Comparison of ENCODE assay signal across 10 cellular contexts in genomic region chr20:33914871-33915270, GRCh38.
DNase-seq lines count a peak whose midpoint lies in the region; ATAC-seq and TF ChIP-seq lines count a peak whose summit lies in the region.
"Had no signal": no experiment of that assay in that cellular context is flagged by ENCODE, and none has a peak within 500 bp of the region (broad histone marks: within the 10 kb centered on the region; RNA-seq: fewer than 3 reads in every experiment).

No MANE protein-coding gene starts in this region.

- POLR2A ChIA-PET in naive thymus-derived CD8-positive, alpha-beta T cell (lab: Charles Lee): interaction anchor here (1.1 to 2.0 kb wide), 3 partner anchors 122 to 198 kb away, joined by 3 to 6 read pairs (median 6); partner anchors contain the start of gene ZNF341

- no peak overlapping the region for H3K27ac Mint-ChIP-seq in activated T-cell treated with anti-CD3 and anti-CD28 coated beads, Interleukin-2, amount 50 U/mL, for 72 hours
- peak overlapping the region in 1 of 10 donors; percentile 8 for H3K27ac Mint-ChIP-seq in naive thymus-derived CD8-positive, alpha-beta T cell
- no peak overlapping the region for H3K27ac Mint-ChIP-seq in stimulated activated naive B cell treated with anti-CD40 and anti-IgM and Interleukin-4, amounts not matched to agents 10 μg/mL and 1 μg/mL and 100 μg/mL, for 72 hours
- H3K27ac Mint-ChIP-seq: natural killer cell had no signal

- H3K27me3 Mint-ChIP-seq in activated T-cell treated with anti-CD3 and anti-CD28 coated beads, Interleukin-2, amount 50 U/mL, for 72 hours (ENCODE audit: low read depth): no peaks in the 10 kb centered on the region
- H3K27me3 Mint-ChIP-seq in naive thymus-derived CD8-positive, alpha-beta T cell: no peaks in the 10 kb centered on the region
- no peaks in the 10 kb centered on the region for H3K27me3 Mint-ChIP-seq in stimulated activated naive B cell treated with anti-CD40 and anti-IgM and Interleukin-4, amounts not matched to agents 10 μg/mL and 1 μg/mL and 100 μg/mL, for 72 hours

- peaks cover 16% of the 10 kb centered on the region for H3K4me1 Mint-ChIP-seq in activated T-cell treated with anti-CD3 and anti-CD28 coated beads, Interleukin-2, amount 50 U/mL, for 72 hours (ENCODE audit: low read depth)
- peaks cover 2 to 17% (median 9%) of the 10 kb centered on the region in 4 donors for H3K4me1 Mint-ChIP-seq in naive thymus-derived CD8-positive, alpha-beta T cell
- H3K4me1 Mint-ChIP-seq in stimulated activated naive B cell treated with anti-CD40 and anti-IgM and Interleukin-4, amounts not matched to agents 10 μg/mL and 1 μg/mL and 100 μg/mL, for 72 hours: peaks cover 0 to 7% of the 10 kb centered on the region in 2 donors
- H3K4me1 Mint-ChIP-seq: natural killer cell had no signal

- TF ChIP-seq CTCF in GM12865 (IDR thresholded peaks at IDR 0.05; ENCODE audit: insufficient read depth, low read depth, low read length, missing control alignments): no peak

- no peaks in the 10 kb centered on the region for H3K9me3 Mint-ChIP-seq in activated T-cell treated with anti-CD3 and anti-CD28 coated beads, Interleukin-2, amount 50 U/mL, for 72 hours
- no peaks in the 10 kb centered on the region for H3K9me3 Mint-ChIP-seq in naive thymus-derived CD8-positive, alpha-beta T cell
- H3K9me3 Mint-ChIP-seq in stimulated activated naive B cell treated with anti-CD40 and anti-IgM and Interleukin-4, amounts not matched to agents 10 μg/mL and 1 μg/mL and 100 μg/mL, for 72 hours: no peaks in the 10 kb centered on the region
- H3K9me3 Mint-ChIP-seq: natural killer cell had no signal

- ATAC-seq in activated T-cell treated with anti-CD3 and anti-CD28 coated beads, Interleukin-2, amount 50 U/mL, for 72 hours (replicated peaks in 1 of 2): peak; percentile 77 to 85
- peak; percentile 93 to 97 for ATAC-seq in naive thymus-derived CD8-positive, alpha-beta T cell
- ATAC-seq in HG02981 (IDR thresholded peaks at IDR 0.05; ENCODE audit: unreplicated experiment): no peak
- no peak for ATAC-seq in HG02798 (IDR thresholded peaks at IDR 0.05; ENCODE audit: poor library complexity, unreplicated experiment)
- no peak for ATAC-seq in HG03025 (IDR thresholded peaks at IDR 0.05; ENCODE audit: low FRiP score, unreplicated experiment)
- no peak for ATAC-seq in stimulated activated naive B cell treated with anti-CD40 and anti-IgM and Interleukin-4, amounts not matched to agents 10 μg/mL and 1 μg/mL and 100 μg/mL, for 72 hours (replicated peaks)

- no peak overlapping the region for H3K4me3 Mint-ChIP-seq in activated T-cell treated with anti-CD3 and anti-CD28 coated beads, Interleukin-2, amount 50 U/mL, for 72 hours
- no peak overlapping the region for H3K4me3 Mint-ChIP-seq in naive thymus-derived CD8-positive, alpha-beta T cell
- H3K4me3 Mint-ChIP-seq in stimulated activated naive B cell treated with anti-CD40 and anti-IgM and Interleukin-4, amounts not matched to agents 10 μg/mL and 1 μg/mL and 100 μg/mL, for 72 hours: no peak overlapping the region
- H3K4me3 Mint-ChIP-seq: natural killer cell had no signal

- no peaks in the 10 kb centered on the region for H3K36me3 Mint-ChIP-seq in activated T-cell treated with anti-CD3 and anti-CD28 coated beads, Interleukin-2, amount 50 U/mL, for 72 hours (ENCODE audit: insufficient read depth in 2 of 2)
- H3K36me3 Mint-ChIP-seq in naive thymus-derived CD8-positive, alpha-beta T cell: no peaks in the 10 kb centered on the region
- H3K36me3 Mint-ChIP-seq in stimulated activated naive B cell treated with anti-CD40 and anti-IgM and Interleukin-4, amounts not matched to agents 10 μg/mL and 1 μg/mL and 100 μg/mL, for 72 hours: no peaks in the 10 kb centered on the region
- H3K36me3 Mint-ChIP-seq: natural killer cell had no signal

- H3K4me3 ChIP-seq in GM12865 (ENCODE audit: low read depth, low read length): no peak overlapping the region

- peak; percentile 55 for DNase-seq in GM12865 (ENCODE audit: low read depth)
- peak; percentile 68 for DNase-seq in NCI-H2171 treated with DMSO at 0.1 percent for 48 hours (lab: John Stamatoyannopoulos, UW)
- DNase-seq in activated T-cell treated with anti-CD3 and anti-CD28 coated beads, Interleukin-2, amount 50 U/mL, for 72 hours: peak; percentile 30 to 40
- peak in 9 of 10 donors; percentile 10 to 75 (median 45) for DNase-seq in naive thymus-derived CD8-positive, alpha-beta T cell
- DNase-seq in stimulated activated naive B cell treated with anti-CD40 and anti-IgM and Interleukin-4, amounts not matched to agents 10 μg/mL and 1 μg/mL and 100 μg/mL, for 72 hours: no peak
- DNase-seq: MV-4-11, natural killer cell had no signal

Comparison
In these comparisons a context has a peak if more than half of its experiments do, and no peak if none do; other contexts are left out.
1. ATAC-seq: peak in activated T-cell treated with anti-CD3 and anti-CD28 coated beads, Interleukin-2, amount 50 U/mL, for 72 hours (2 of 2) and naive thymus-derived CD8-positive, alpha-beta T cell (2 of 2); none in HG02981 (single experiment), HG02798 (single experiment), HG03025 (single experiment) and stimulated activated naive B cell treated with anti-CD40 and anti-IgM and Interleukin-4, amounts not matched to agents 10 μg/mL and 1 μg/mL and 100 μg/mL, for 72 hours (0 of 2).